In genomic region chr15:69679623-69680228, GRCh38 we compare ENCODE assay signal across 10 cellular contexts.
A peak's percentile ranks its signal among the peaks of the same experiment; 100 is the strongest.
DNase-seq lines count a peak whose midpoint lies in the region; ATAC-seq, FAIRE-seq and TF ChIP-seq lines count a peak whose summit lies in the region.
"Had no signal": no experiment of that assay in that cellular context is flagged by ENCODE, and none has a peak within 500 bp of the region (broad histone marks: within the 10 kb centered on the region; RNA-seq: fewer than 3 reads in every experiment).

No MANE protein-coding gene starts in this region.

- H3K27me3 ChIP-seq in GM12878 (replicated peaks in 1 of 2; ENCODE audit: control insufficient read depth in 2 of 2, insufficient read depth in 2 of 2, low read length in 1 of 2), result no peaks in the 10 kb centered on the region; a peak in 1 of 4 replicates

- H3K27ac Mint-ChIP-seq in chondrocyte (ENCODE audit: unreplicated experiment), result no peak overlapping the region

- SMC1A ChIA-PET in GM12878 (lab: Charles Lee; ENCODE audit: uncharacterized antibody, unreplicated experiment), result interaction anchor here (0.7 to 6.6 kb wide), 13 partner anchors 8 to 111 kb away, joined by 3 to 58 read pairs (median 4); no protein-coding TSS in a partner anchor

- TF ChIP-seq RAD21 in GM12878 (IDR thresholded peaks at IDR 0.05; ENCODE audit: insufficient read depth, low read depth, low read length), result no peak

- H4K20me1 ChIP-seq in GM12878 (ENCODE audit: control insufficient read depth, insufficient read depth) (no peaks in the 10 kb centered on the region), OCI-LY7 (ENCODE audit: insufficient read depth, low read length) (no peaks in the 10 kb centered on the region)

- ATAC-seq in GM19468 (IDR thresholded peaks at IDR 0.05; ENCODE audit: extremely low read depth, unreplicated experiment) (peak; percentile 93), HG03342 (IDR thresholded peaks at IDR 0.05; ENCODE audit: unreplicated experiment) (peak; percentile 90), GM12878 (peak; percentile 98), esophagus mucosa (no peak)

- H3K27ac ChIP-seq in GM12878 (ENCODE audit: control insufficient read depth, insufficient read depth), result no peak overlapping the region
- H3K27ac ChIP-seq in OCI-LY7 (ENCODE audit: low read depth, low read length, poor library complexity, severe bottlenecking), result no peak overlapping the region

- CTCF ChIA-PET in GM12878 (lab: Yijun Ruan, JAX) (interaction anchor here (0.8 to 1.4 kb wide), 5 partner anchors 9 to 418 kb away, joined by 3 to 6 read pairs (median 3); partner anchors contain the start of gene TLE3), OCI-LY7 (lab: Charles Lee; ENCODE audit: unreplicated experiment) (no interaction called here)

- no peaks in the 10 kb centered on the region for H3K4me1 Mint-ChIP-seq in chondrocyte (ENCODE audit: low read depth)

- H3K36me3 Mint-ChIP-seq in chondrocyte (ENCODE audit: low read depth), result peaks cover 3% of the 10 kb centered on the region

- H2AFZ ChIP-seq in GM12878 (ENCODE audit: control insufficient read depth, low read depth, low read length) (no peak overlapping the region), OCI-LY7 (ENCODE audit: low read length) (no peak overlapping the region)

- no TSS peak for BruUV-seq in GM12878 (replicated peaks; lab: Mats Ljungman, UMichigan)
- no TSS peak for BruUV-seq in OCI-LY7 (replicated peaks; lab: Mats Ljungman, UMichigan)

- H3K9me3 Mint-ChIP-seq in chondrocyte (ENCODE audit: low read depth), result peaks cover 10% of the 10 kb centered on the region

- no peak for TF ChIP-seq POLR2A in GM12878 (IDR thresholded peaks at IDR 0.05; ENCODE audit: low read depth, low read length)

- POLR2A ChIA-PET in GM12878 (lab: Charles Lee) (interaction anchor here (0.9 to 1.8 kb wide), 4 partner anchors 12 to 71 kb away, joined by 3 to 7 read pairs (median 5); no protein-coding TSS in a partner anchor), OCI-LY7 (lab: Charles Lee) (no interaction called here)

- RAD21 ChIA-PET in GM12878 (lab: Charles Lee; ENCODE audit: unreplicated experiment), result interaction anchor here (0.8 to 5.1 kb wide), 11 partner anchors 11 to 516 kb away, joined by 3 to 47 read pairs (median 4); no protein-coding TSS in a partner anchor

- WGBS in GM12878 (ENCODE audit: insufficient coverage, insufficient replicate concordance, low lambda C conversion rate, missing lambda C conversion rate), result 2% methylated on average over 9 of the region's 9 CpGs

- in situ Hi-C loops in GM12878 (cut with MboI), result no loop called here

- DNase-seq in GM12865 (ENCODE audit: low read depth) (peak; percentile 93), GM12878 (ENCODE audit: low read depth, low spot score) (peak; percentile 89), chondrocyte (ENCODE audit: low spot score) (no peak), NCI-H2227 (lab: John Stamatoyannopoulos, UW; ENCODE audit: unreplicated experiment) (no peak), OCI-LY7 (ENCODE audit: low spot score) (no peak)
- DNase-seq: DND-41 had no signal

- H3K27me3 Mint-ChIP-seq in chondrocyte (ENCODE audit: low read depth), result peaks cover 51% of the 10 kb centered on the region

- FAIRE-seq in GM12878 (lab: Jason Lieb, UNC), result no peak

- TF ChIP-seq EP300 in GM12878 (IDR thresholded peaks at IDR 0.05; ENCODE audit: borderline replicate concordance in 1 of 2, control insufficient read depth in 1 of 2, low read depth in 2 of 2, low read length in 2 of 2), result peak; percentile 80 to 89; a peak in 3 of 4 replicates

- H3K36me3 ChIP-seq in GM12878 (ENCODE audit: control insufficient read depth in 2 of 2, insufficient read depth in 2 of 2, low read length in 1 of 2) (no peaks in the 10 kb centered on the region), OCI-LY7 (ENCODE audit: insufficient read depth, low read length) (no peaks in the 10 kb centered on the region)

- H3K4me2 ChIP-seq in GM12878 (ENCODE audit: control insufficient read depth, insufficient read depth) (peak overlapping the region; percentile 61; the same call in 1 of the 2 replicates), OCI-LY7 (ENCODE audit: low read length) (no peak overlapping the region)

- H3K79me2 ChIP-seq in GM12878 (ENCODE audit: control insufficient read depth, insufficient read depth, low read length) (no peaks in the 10 kb centered on the region), OCI-LY7 (ENCODE audit: insufficient read depth, low read depth, low read length) (no peaks in the 10 kb centered on the region)

- intact Hi-C loops in GM12878 (cut with micrococcal nuclease; ENCODE audit: unreplicated experiment) (loop anchor here (2.0 kb wide), 1 partner anchor 75 kb away; no protein-coding TSS in a partner anchor), OCI-LY7 (cut with micrococcal nuclease; ENCODE audit: unreplicated experiment) (no loop called here)

- no peak overlapping the region for H3K9ac ChIP-seq in GM12878 (ENCODE audit: control insufficient read depth, insufficient read depth, low read length)

- no peak overlapping the region for H3K4me3 ChIP-seq in GM12865 (ENCODE audit: low read depth, low read length)
- no peak overlapping the region for H3K4me3 ChIP-seq in GM12878
- no peak overlapping the region for H3K4me3 ChIP-seq in OCI-LY7 (ENCODE audit: low read depth, low read length, poor library complexity, severe bottlenecking)
- H3K4me3 ChIP-seq: lung had no signal

- H3K9me2 ChIP-seq in OCI-LY7 (ENCODE audit: insufficient read depth, low read length), result no peaks in the 10 kb centered on the region

- no peaks in the 10 kb centered on the region; the same call in 1 of the 3 replicates for H3K9me3 ChIP-seq in GM12878 (replicated peaks; ENCODE audit: control insufficient read depth, insufficient read depth, low read length)
- H3K9me3 ChIP-seq in OCI-LY7 (ENCODE audit: low read length), result no peaks in the 10 kb centered on the region

- H3K4me1 ChIP-seq in GM12878 (ENCODE audit: control insufficient read depth, insufficient read depth, low read length), result peaks cover 21% of the 10 kb centered on the region
- no peaks in the 10 kb centered on the region for H3K4me1 ChIP-seq in OCI-LY7 (ENCODE audit: insufficient read depth, low read length, poor library complexity, severe bottlenecking)

- H3K4me3 Mint-ChIP-seq in chondrocyte (ENCODE audit: unreplicated experiment), result no peak overlapping the region

- TF ChIP-seq CTCF in GM12865 (IDR thresholded peaks at IDR 0.05; ENCODE audit: insufficient read depth, low read depth, low read length, missing control alignments) (no peak), GM12878 (IDR thresholded peaks at IDR 0.05 in 2 of 3, conservative IDR thresholded peaks at IDR 0.05 in 1 of 3; ENCODE audit: control insufficient read depth in 2 of 3, extremely low read depth in 1 of 3, insufficient read depth in 1 of 3, low read depth in 3 of 3, low read length in 3 of 3) (no peak), chondrocyte (IDR thresholded peaks at IDR 0.05) (no peak), OCI-LY7 (conservative IDR thresholded peaks at IDR 0.05; ENCODE audit: low read length) (no peak)

TF ChIP-seq in GM12878, 131 proteins besides CTCF, POLR2A, EP300 and RAD21 (continues in another document):
- TF ChIP-seq NR2F1 (conservative IDR thresholded peaks at IDR 0.05), result peak; percentile 93
- TF ChIP-seq E2F8 (IDR thresholded peaks at IDR 0.05; ENCODE audit: low read depth, partially characterized antibody), result peak; percentile 42
- TF ChIP-seq NRF1 (conservative IDR thresholded peaks at IDR 0.05; ENCODE audit: low read depth, low read length), result no peak
- no peak for TF ChIP-seq MXI1 (IDR thresholded peaks at IDR 0.05; ENCODE audit: low read depth, low read length)
- no peak for TF ChIP-seq EGR1 (IDR thresholded peaks at IDR 0.05; ENCODE audit: borderline replicate concordance in 1 of 2, low read depth in 2 of 2, low read length in 2 of 2)
- TF ChIP-seq SMARCA5 (IDR thresholded peaks at IDR 0.05), result no peak
- TF ChIP-seq RELA (IDR thresholded peaks at IDR 0.05; ENCODE audit: borderline replicate concordance, partially characterized antibody), result peak; percentile 70
- TF ChIP-seq STAT3 (IDR thresholded peaks at IDR 0.05; ENCODE audit: low read depth, low read length), result no peak
- TF ChIP-seq SIX5 (IDR thresholded peaks at IDR 0.05; ENCODE audit: low read depth, low read length, severe bottlenecking), result no peak
- TF ChIP-seq RBBP5 (conservative IDR thresholded peaks at IDR 0.05), result no peak
- TF ChIP-seq RCOR1 (conservative IDR thresholded peaks at IDR 0.05; ENCODE audit: low read depth, low read length), result 0 out of 2 replicates have a peak, but pooled peaks have one; percentile 79

Comparison
In these comparisons a context has a peak if more than half of its experiments do, and no peak if none do; other contexts are left out.
1. DNase-seq: peak in GM12865 (single experiment) and GM12878 (single experiment); none in chondrocyte (single experiment), NCI-H2227 (single experiment) and OCI-LY7 (single experiment).